Comparison of ENCODE assay signal across 11 cellular contexts in genomic region chr13:110327036-110327790, GRCh38. TPM values are rescaled to one million over a fixed set of nuclear protein-coding genes. Genes with fewer than 3 reads are reported as not detected.
DNase-seq lines count a peak whose midpoint lies in the region; ATAC-seq and TF ChIP-seq lines count a peak whose summit lies in the region.
"Had no signal": no experiment of that assay in that cellular context is flagged by ENCODE, and none has a peak within 500 bp of the region (broad histone marks: within the 10 kb centered on the region; RNA-seq: fewer than 3 reads in every experiment).

No MANE protein-coding gene starts in this region.

- intact Hi-C loops in heart left ventricle (cut with DNase I) (no loop called here), Right ventricle myocardium inferior (cut with DNase I) (no loop called here), upper lobe of right lung (cut with DNase I) (no loop called here)

- TF ChIP-seq CTCF in heart left ventricle (IDR thresholded peaks at IDR 0.05) (no peak), upper lobe of right lung (IDR thresholded peaks at IDR 0.05) (no peak)

- peak overlapping the region in 9 of 12 donors; percentile 27 to 95 (median 50) for H3K27ac ChIP-seq in heart left ventricle
- H3K27ac ChIP-seq in ectodermal cell (ENCODE audit: insufficient read depth, low read depth, low read length, poor library complexity, severe bottlenecking): peak overlapping the region; percentile 11
- H3K27ac ChIP-seq in upper lobe of right lung: no peak overlapping the region

- no peak for DNase-seq in heart left ventricle
- DNase-seq in Right ventricle myocardium inferior (ENCODE audit: missing footprints): no peak
- DNase-seq in mesenteric fat pad (ENCODE audit: low spot score): peak; percentile 69
- DNase-seq in upper lobe of right lung: no peak
- DNase-seq in DMS 273 treated with DMSO at 0.1 percent for 48 hours (lab: John Stamatoyannopoulos, UW): no peak
- no peak for DNase-seq in NOMO-1 treated with DMSO at 0.1 percent for 48 hours (lab: John Stamatoyannopoulos, UW; ENCODE audit: unreplicated experiment)
- DNase-seq: activated T-cell treated with anti-CD3 and anti-CD28 coated beads, Interleukin-2, amount 50 U/mL, for 24 hours; PC-3; substantia nigra had no signal

- TF ChIP-seq POLR2A in heart left ventricle (IDR thresholded peaks at IDR 0.05): no peak

- H3K4me3 ChIP-seq in heart left ventricle (no peak overlapping the region), ectodermal cell (ENCODE audit: insufficient read depth, low read depth, low read length) (no peak overlapping the region), upper lobe of right lung (no peak overlapping the region)

- peaks cover 25 to 98% (median 70%) of the 10 kb centered on the region in 12 donors for H3K4me1 ChIP-seq in heart left ventricle
- peaks cover 34% of the 10 kb centered on the region for H3K4me1 ChIP-seq in ectodermal cell (ENCODE audit: control insufficient read depth, insufficient read depth, low read length)
- H3K4me1 ChIP-seq in upper lobe of right lung: peaks cover 39% of the 10 kb centered on the region

- H3K27me3 ChIP-seq in heart left ventricle (no peaks in the 10 kb centered on the region), ectodermal cell (ENCODE audit: control insufficient read depth, insufficient read depth, low read length, poor library complexity, severe bottlenecking) (no peaks in the 10 kb centered on the region), upper lobe of right lung (no peaks in the 10 kb centered on the region)

- H3K36me3 ChIP-seq in heart left ventricle (peaks cover 0 to 6% (median 2%) of the 10 kb centered on the region in 9 donors), ectodermal cell (ENCODE audit: control insufficient read depth, insufficient read depth, low read length) (peaks cover 2% of the 10 kb centered on the region), upper lobe of right lung (no peaks in the 10 kb centered on the region)

- H3K9me3 ChIP-seq in heart left ventricle (no peaks in the 10 kb centered on the region), ectodermal cell (ENCODE audit: control insufficient read depth, low read length) (no peaks in the 10 kb centered on the region), upper lobe of right lung (no peaks in the 10 kb centered on the region)

- no peak for ATAC-seq in heart left ventricle
- ATAC-seq in Right ventricle myocardium inferior: no peak
- ATAC-seq in upper lobe of right lung: peak; percentile 22
- ATAC-seq in GM21526 (IDR thresholded peaks at IDR 0.05; ENCODE audit: low FRiP score, unreplicated experiment): no peak
- ATAC-seq: PC-3 had no signal

- 59 to 71% (median 62%) methylated on average over 7 to 8 of the region's 8 CpGs for WGBS in heart left ventricle, 4 donors
- 27 to 31% methylated on average over 7 of the region's 8 CpGs for WGBS in ectodermal cell, 2 experiments

RNA-seq across cellular contexts. Expression of gene COL4A2, which starts 20.1 kb away (rescaled TPM):
- total RNA-seq in heart left ventricle (100 to 1,000 TPM in 8 of 9 donors, 10 to 100 TPM in 1; 94.0 to 377 (median 166) TPM), Right ventricle myocardium inferior (126 TPM), mesenteric fat pad (1,333 TPM), upper lobe of right lung (273 TPM)
- 100 to 1,000 TPM in 1 of 2 donors, 10 to 100 TPM in 1; 92.4 to 220 TPM for polyA plus RNA-seq in heart left ventricle
- polyA plus RNA-seq in ectodermal cell (2013, experiment 1 of 4): 127 TPM
- polyA plus RNA-seq in ectodermal cell (2013, experiment 2 of 4): 125 TPM
- 124 TPM for polyA plus RNA-seq in ectodermal cell (2013, experiment 3 of 4)
- polyA plus RNA-seq in ectodermal cell (2013, experiment 4 of 4): 132 TPM

RNA-seq across cellular contexts. Expression of gene COL4A1, which starts 20.3 kb away (rescaled TPM):
- total RNA-seq in heart left ventricle (100 to 1,000 TPM in 8 of 9 donors, 10 to 100 TPM in 1; 91.9 to 428 (median 184) TPM), Right ventricle myocardium inferior (128 TPM), mesenteric fat pad (1,996 TPM), upper lobe of right lung (242 TPM)
- polyA plus RNA-seq in heart left ventricle: 100 to 1,000 TPM in 1 of 2 donors, 10 to 100 TPM in 1; 52.6 to 194 TPM
- polyA plus RNA-seq in ectodermal cell (2013, experiment 1 of 4): 102 TPM
- 103 TPM for polyA plus RNA-seq in ectodermal cell (2013, experiment 2 of 4)
- 89.1 TPM for polyA plus RNA-seq in ectodermal cell (2013, experiment 3 of 4)
- polyA plus RNA-seq in ectodermal cell (2013, experiment 4 of 4): 97.5 TPM
